8 cellular contexts compared by ENCODE assay signal in genomic region chr14:68291820-68292219, GRCh38.
DNase-seq lines count a peak whose midpoint lies in the region; ATAC-seq, FAIRE-seq and TF ChIP-seq lines count a peak whose summit lies in the region.

No MANE protein-coding gene starts in this region.

- intact Hi-C loops in A673 (cut with micrococcal nuclease; ENCODE audit: unreplicated experiment), result no loop called here

- DNase-seq in GM19239 (ENCODE audit: insufficient read length, low spot score) (no peak), NCI-H1105 treated with DMSO at 0.1 percent for 48 hours (lab: John Stamatoyannopoulos, UW) (peak; percentile 38), neural progenitor cell (ENCODE audit: low spot score) (no peak), A673 (ENCODE audit: low spot score) (no peak), GM13977 (ENCODE audit: low spot score) (no peak), SKM-1 treated with dmso at 0.1 percent for 144 hours (lab: John Stamatoyannopoulos, UW; ENCODE audit: unreplicated experiment) (no peak)

- H4K20me1 ChIP-seq in neural progenitor cell (ENCODE audit: low read depth), result no peaks in the 10 kb centered on the region

- no peaks in the 10 kb centered on the region for H3K36me3 Mint-ChIP-seq in activated T-helper 17 cell treated with anti-CD3 and anti-CD28 coated beads, Interleukin-2, amount 50 U/mL, for 72 hours (ENCODE audit: low read depth)
- H3K36me3 Mint-ChIP-seq in neural progenitor cell, result no peaks in the 10 kb centered on the region

- no peaks in the 10 kb centered on the region for H3K27me3 ChIP-seq in neural progenitor cell
- no peaks in the 10 kb centered on the region for H3K27me3 ChIP-seq in A673 (replicated peaks; ENCODE audit: insufficient read depth, low read depth, low read length, poor library complexity)

- H2AFZ ChIP-seq in neural progenitor cell (replicated peaks), result no peak overlapping the region

- no peaks in the 10 kb centered on the region for H3K9me3 Mint-ChIP-seq in activated T-helper 17 cell treated with anti-CD3 and anti-CD28 coated beads, Interleukin-2, amount 50 U/mL, for 72 hours
- H3K9me3 Mint-ChIP-seq in neural progenitor cell, result no peaks in the 10 kb centered on the region

- CTCF ChIA-PET in A673 (lab: Charles Lee), result no interaction called here

- BruUV-seq in A673 (replicated peaks; lab: Mats Ljungman, UMichigan), result no TSS peak

- H3K9ac ChIP-seq in neural progenitor cell, result no peak overlapping the region

- peaks cover 46% of the 10 kb centered on the region for H3K4me1 Mint-ChIP-seq in activated T-helper 17 cell treated with anti-CD3 and anti-CD28 coated beads, Interleukin-2, amount 50 U/mL, for 72 hours
- peaks cover 52% of the 10 kb centered on the region for H3K4me1 Mint-ChIP-seq in neural progenitor cell

- in situ Hi-C loops in GM13977 (cut with MboI; ENCODE audit: low pct_unique_long_range_greater_than_20kb, low sequenced_read_pairs, unreplicated experiment), result no loop called here

- no peak overlapping the region for H3K4me2 ChIP-seq in neural progenitor cell

- no peak overlapping the region for H3K27ac ChIP-seq in neural progenitor cell
- no peak overlapping the region for H3K27ac ChIP-seq in A673 (ENCODE audit: low read depth, low read length, poor library complexity, severe bottlenecking)

- ATAC-seq in activated T-helper 17 cell treated with anti-CD3 and anti-CD28 coated beads, Interleukin-2, amount 50 U/mL, for 72 hours (replicated peaks), result peak; percentile 28
- ATAC-seq in GM21576 (IDR thresholded peaks at IDR 0.05; ENCODE audit: unreplicated experiment), result no peak

- peak overlapping the region; percentile 79 for H3K27ac Mint-ChIP-seq in activated T-helper 17 cell treated with anti-CD3 and anti-CD28 coated beads, Interleukin-2, amount 50 U/mL, for 72 hours
- H3K27ac Mint-ChIP-seq in neural progenitor cell, result peak overlapping the region; percentile 95

- H3K79me2 ChIP-seq in neural progenitor cell (ENCODE audit: low read depth), result no peaks in the 10 kb centered on the region

- peaks cover 9% of the 10 kb centered on the region for H3F3A ChIP-seq in neural progenitor cell (ENCODE audit: low read depth)

- peak; percentile 65 for FAIRE-seq in GM19239 (lab: Jason Lieb, UNC)

- no peaks in the 10 kb centered on the region for H3K27me3 Mint-ChIP-seq in activated T-helper 17 cell treated with anti-CD3 and anti-CD28 coated beads, Interleukin-2, amount 50 U/mL, for 72 hours
- H3K27me3 Mint-ChIP-seq in neural progenitor cell (ENCODE audit: insufficient read depth, low read depth), result no peaks in the 10 kb centered on the region

- H3K4me3 ChIP-seq in neural progenitor cell, result no peak overlapping the region
- H3K4me3 ChIP-seq in A673 (ENCODE audit: low read depth, low read length, poor library complexity, severe bottlenecking), result no peak overlapping the region

- H3K4me1 ChIP-seq in neural progenitor cell (peaks cover 20% of the 10 kb centered on the region), A673 (ENCODE audit: insufficient read depth, low read length, poor library complexity, severe bottlenecking) (peaks cover 13% of the 10 kb centered on the region)

- H3K9me3 ChIP-seq in neural progenitor cell (ENCODE audit: low read depth), result no peaks in the 10 kb centered on the region
- H3K9me3 ChIP-seq in A673 (ENCODE audit: low read depth, low read length, poor library complexity, severe bottlenecking), result no peaks in the 10 kb centered on the region

- no peak for TF ChIP-seq CTCF in neural progenitor cell (IDR thresholded peaks at IDR 0.05)
- TF ChIP-seq CTCF in A673 (conservative IDR thresholded peaks at IDR 0.05; ENCODE audit: low read depth, low read length), result no peak
- TF ChIP-seq CTCF in GM13977 (IDR thresholded peaks at IDR 0.05; ENCODE audit: extremely low read depth, insufficient read depth, missing control alignments), result no peak

- H3K36me3 ChIP-seq in neural progenitor cell (no peaks in the 10 kb centered on the region), A673 (ENCODE audit: insufficient read depth, low read length, poor library complexity, severe bottlenecking) (no peaks in the 10 kb centered on the region)

- POLR2A ChIA-PET in A673 (lab: Charles Lee; ENCODE audit: low non-redundant PET), result interaction anchor here (0.6 kb wide), 1 partner anchor 29 kb away, joined by 5 read pairs; no protein-coding TSS in a partner anchor

- peak overlapping the region; percentile 59 for H3K4me3 Mint-ChIP-seq in activated T-helper 17 cell treated with anti-CD3 and anti-CD28 coated beads, Interleukin-2, amount 50 U/mL, for 72 hours
- no peak overlapping the region for H3K4me3 Mint-ChIP-seq in neural progenitor cell
